25 cellular contexts compared by ENCODE assay signal in the genomic region with DNA sequence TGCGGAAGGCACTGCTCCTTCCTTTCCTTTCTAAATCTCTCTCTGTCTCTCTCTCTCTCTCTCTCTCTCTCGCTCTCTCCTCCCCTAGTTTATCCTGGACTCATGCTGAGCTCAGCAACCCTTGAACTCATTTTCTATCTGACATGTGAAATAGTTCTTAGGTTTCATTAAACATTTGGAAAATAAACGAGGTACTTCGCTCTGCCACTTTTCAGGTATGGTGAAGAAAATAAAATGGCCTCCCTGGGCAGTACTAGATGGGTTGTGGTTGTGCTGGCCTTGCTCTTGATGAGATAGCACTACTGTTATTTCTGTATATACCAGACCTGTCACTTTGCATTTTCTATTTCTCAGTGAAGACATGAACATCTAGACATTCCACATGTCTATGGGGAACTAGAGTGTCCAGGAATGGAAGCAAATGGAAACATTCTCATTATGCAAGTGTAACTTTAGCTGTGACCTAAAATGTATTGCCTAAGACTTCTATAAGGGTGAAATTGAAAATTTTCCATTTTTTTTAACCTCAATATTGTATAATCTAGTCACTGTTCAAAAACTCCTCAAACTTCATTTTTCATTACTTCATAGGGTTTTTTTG. TPM values are rescaled to one million over a fixed set of nuclear protein-coding genes. Genes with fewer than 3 reads are reported as not detected.
DNase-seq lines count a peak whose midpoint lies in the region; ATAC-seq, FAIRE-seq and TF ChIP-seq lines count a peak whose summit lies in the region.
"Had no signal": no experiment of that assay in that cellular context is flagged by ENCODE, and none has a peak within 500 bp of the region (broad histone marks: within the 10 kb centered on the region; RNA-seq: fewer than 3 reads in every experiment).

No MANE protein-coding gene starts in this region.

- no peaks in the 10 kb centered on the region for H3K9me3 Mint-ChIP-seq in GM23338
- H3K9me3 Mint-ChIP-seq: activated CD4-positive, alpha-beta T cell treated with anti-CD3 and anti-CD28 coated beads, Interleukin-2, amount 10 ng/mL, durations not matched to agents 24 days and 14 days; activated naive CD8-positive, alpha-beta T cell treated with anti-CD3 and anti-CD28 coated beads for 36 hours; activated T-helper 2 cell treated with anti-CD3 and anti-CD28 coated beads, Interferon-gamma antibody, Interleukin-2, Interleukin-4, amounts not matched to agents 10 μg/mL and 5 μg/mL and 100 μg/mL, durations not matched to agents 14 hours and 24 hours and 36 hours; natural killer cell treated with Interleukin-12 subunit alpha and Interleukin-12 subunit beta and Interleukin-15 and Interleukin-18, amount 100 ng/mL, for 72 hours had no signal

- H3K36me3 Mint-ChIP-seq in GM23338 (ENCODE audit: low read depth): no peaks in the 10 kb centered on the region
- H3K36me3 Mint-ChIP-seq: activated naive CD8-positive, alpha-beta T cell treated with anti-CD3 and anti-CD28 coated beads for 36 hours; CD4-positive, CD25-positive, alpha-beta regulatory T cell; natural killer cell treated with Interleukin-12 subunit alpha and Interleukin-12 subunit beta and Interleukin-15 and Interleukin-18, amount 100 ng/mL, for 72 hours had no signal

- no TSS peak for BruUV-seq in K562 (replicated peaks; lab: Mats Ljungman, UMichigan)

- WGBS in K562 (ENCODE audit: insufficient coverage, low coverage, missing lambda C conversion rate): 9% methylated on average over 3 of the region's 4 CpGs

- H3K4me1 Mint-ChIP-seq in GM23338: peaks cover 28% of the 10 kb centered on the region

- peak overlapping the region; percentile 78 for H3K27ac Mint-ChIP-seq in GM23338
- H3K27ac Mint-ChIP-seq: activated CD4-positive, alpha-beta T cell treated with anti-CD3 and anti-CD28 coated beads, Interleukin-2, amount 10 ng/mL, durations not matched to agents 24 days and 14 days; activated naive CD8-positive, alpha-beta T cell treated with anti-CD3 and anti-CD28 coated beads for 36 hours; activated T-helper 2 cell treated with anti-CD3 and anti-CD28 coated beads, Interferon-gamma antibody, Interleukin-2, Interleukin-4, amounts not matched to agents 10 μg/mL and 5 μg/mL and 100 μg/mL, durations not matched to agents 14 hours and 24 hours and 36 hours; natural killer cell treated with Interleukin-12 subunit alpha and Interleukin-12 subunit beta and Interleukin-15 and Interleukin-18, amount 100 ng/mL, for 72 hours had no signal

- no peak for ATAC-seq in GM23338
- no peak for ATAC-seq in K562
- ATAC-seq: HCT116; natural killer cell treated with Interleukin-12 subunit alpha and Interleukin-12 subunit beta and Interleukin-15 and Interleukin-18, amount 100 ng/mL, for 72 hours had no signal

- no peak for TF ChIP-seq POLR2A in K562 (conservative IDR thresholded peaks at IDR 0.05)

- CTCF ChIA-PET in K562 (lab: Yijun Ruan, JAX; ENCODE audit: low intra/inter-chr PET ratio): no interaction called here
- CTCF ChIA-PET in HEK293T (lab: Yijun Ruan, JAX): no interaction called here

- no peaks in the 10 kb centered on the region for H3K27me3 ChIP-seq in GM23338 (ENCODE audit: insufficient read depth)
- no peaks in the 10 kb centered on the region for H3K27me3 ChIP-seq in K562 (ENCODE audit: control insufficient read depth in 2 of 2, insufficient read depth in 2 of 2, low read length in 2 of 2)
- no peaks in the 10 kb centered on the region for H3K27me3 ChIP-seq in parathyroid adenoma (ENCODE audit: control insufficient read depth, insufficient read depth, low read length)
- H3K27me3 ChIP-seq: suprapubic skin, vagina had no signal

- H3K9me1 ChIP-seq in K562 (ENCODE audit: control insufficient read depth, insufficient read depth, low read length): no peaks in the 10 kb centered on the region

- H3K79me2 ChIP-seq in GM23338 (replicated peaks; ENCODE audit: insufficient read depth): no peaks in the 10 kb centered on the region
- no peaks in the 10 kb centered on the region for H3K79me2 ChIP-seq in K562 (ENCODE audit: control insufficient read depth, insufficient read depth, low read length)
- H3K79me2 ChIP-seq in parathyroid adenoma: no peaks in the 10 kb centered on the region

- no peak for FAIRE-seq in K562 (lab: Jason Lieb, UNC)
- FAIRE-seq: TTC549 had no signal

- peaks cover 6% of the 10 kb centered on the region; the same call in 1 of the 2 replicates for H3K9me2 ChIP-seq in GM23338 (ENCODE audit: insufficient read depth)

- H3K9ac ChIP-seq in K562 (ENCODE audit: insufficient read depth in 1 of 2, low read depth in 2 of 2, low read length in 2 of 2) (no peak overlapping the region), parathyroid adenoma (no peak overlapping the region)

- no peaks in the 10 kb centered on the region for H3K27me3 Mint-ChIP-seq in GM23338 (ENCODE audit: insufficient read depth, low read depth, poor library complexity)
- H3K27me3 Mint-ChIP-seq: activated CD4-positive, alpha-beta T cell treated with anti-CD3 and anti-CD28 coated beads, Interleukin-2, amount 10 ng/mL, durations not matched to agents 24 days and 14 days had no signal

- intact Hi-C loops in K562 (cut with micrococcal nuclease): no loop called here

- peak overlapping the region; percentile 3; the same call in 1 of the 2 replicates for H3K4me2 ChIP-seq in GM23338
- H3K4me2 ChIP-seq in K562 (ENCODE audit: insufficient read depth, low read length): no peak overlapping the region
- no peak overlapping the region for H3K4me2 ChIP-seq in parathyroid adenoma (ENCODE audit: low read length)
- H3K4me2 ChIP-seq: PC-9 had no signal

- H3K36me3 ChIP-seq in GM23338 (ENCODE audit: insufficient read depth) (no peaks in the 10 kb centered on the region), K562 (ENCODE audit: control insufficient read depth, insufficient read depth, low read length) (no peaks in the 10 kb centered on the region), parathyroid adenoma (ENCODE audit: control insufficient read depth, insufficient read depth, low read length) (no peaks in the 10 kb centered on the region)
- H3K36me3 ChIP-seq: prostate gland, suprapubic skin, vagina had no signal

- no peak overlapping the region for H3K27ac ChIP-seq in GM23338 (ENCODE audit: low read depth)
- H3K27ac ChIP-seq in K562 (ENCODE audit: extremely low read depth, low read depth, low read length): no peak overlapping the region
- H3K27ac ChIP-seq in parathyroid adenoma: peak overlapping the region; percentile 60
- H3K27ac ChIP-seq: PC-9, prostate gland, suprapubic skin, vagina had no signal

- in situ Hi-C loops in K562 (cut with MboI): no loop called here

- no peaks in the 10 kb centered on the region for H3K9me3 ChIP-seq in K562 (replicated peaks; ENCODE audit: control insufficient read depth, insufficient read depth, low read depth, low read length)
- H3K9me3 ChIP-seq in parathyroid adenoma (ENCODE audit: control insufficient read depth, low read length): no peaks in the 10 kb centered on the region
- H3K9me3 ChIP-seq: prostate gland, suprapubic skin, vagina had no signal

- H2AFZ ChIP-seq in GM23338 (peak overlapping the region; percentile 63; the same call in 1 of the 2 replicates), K562 (ENCODE audit: low read depth, low read length) (peak overlapping the region; percentile 46), parathyroid adenoma (peak overlapping the region; percentile 59)
- H2AFZ ChIP-seq: PC-9 had no signal

- POLR2A ChIA-PET in K562 (lab: Yijun Ruan, JAX): interaction anchor here (1.7 to 1.9 kb wide), 2 partner anchors 12 to 14 kb away, joined by 5 to 6 read pairs; partner anchors contain the start of gene SESN3
- POLR2A ChIA-PET in HEK293T (lab: Yijun Ruan, JAX): interaction anchor here (1.1 to 1.3 kb wide), 3 partner anchors 11 to 13 kb away, joined by 3 to 7 read pairs (median 4); no protein-coding TSS in a partner anchor

- no peak overlapping the region for H3K4me3 Mint-ChIP-seq in GM23338
- H3K4me3 Mint-ChIP-seq: activated CD4-positive, alpha-beta T cell treated with anti-CD3 and anti-CD28 coated beads, Interleukin-2, amount 10 ng/mL, durations not matched to agents 24 days and 14 days; activated naive CD8-positive, alpha-beta T cell treated with anti-CD3 and anti-CD28 coated beads for 36 hours; CD4-positive, CD25-positive, alpha-beta regulatory T cell; natural killer cell treated with Interleukin-12 subunit alpha and Interleukin-12 subunit beta and Interleukin-15 and Interleukin-18, amount 100 ng/mL, for 72 hours had no signal

- H3K4me3 ChIP-seq in GM23338: no peak overlapping the region
- H3K4me3 ChIP-seq in K562: no peak overlapping the region
- no peak overlapping the region for H3K4me3 ChIP-seq in parathyroid adenoma (ENCODE audit: low read depth, low read length)
- H3K4me3 ChIP-seq: PC-9, prostate gland, suprapubic skin, vagina had no signal

- TF ChIP-seq EP300 in K562 (IDR thresholded peaks at IDR 0.05; ENCODE audit: low read length): no peak

- TF ChIP-seq RAD21 in K562 (CRISPR knock-in tag; conservative IDR thresholded peaks at IDR 0.05 in 1 of 2, IDR thresholded peaks at IDR 0.05 in 1 of 2): no peak

- H3K4me1 ChIP-seq in GM23338 (ENCODE audit: insufficient read depth) (peaks cover 18% of the 10 kb centered on the region), K562 (replicated peaks in 1 of 2; ENCODE audit: control insufficient read depth in 2 of 2, insufficient read depth in 2 of 2, low read length in 2 of 2) (no peaks in the 10 kb centered on the region; a peak in 1 of 5 replicates), parathyroid adenoma (peaks cover 28% of the 10 kb centered on the region)
- H3K4me1 ChIP-seq: prostate gland, vagina had no signal

- TF ChIP-seq CTCF in GM23338 (conservative IDR thresholded peaks at IDR 0.05; ENCODE audit: low read depth in 2 of 2) (no peak), K562 (IDR thresholded peaks at IDR 0.05 in 2 of 3, conservative IDR thresholded peaks at IDR 0.05 in 1 of 3; ENCODE audit: insufficient read depth in 2 of 3, low read depth in 1 of 3, low read length in 3 of 3) (no peak), parathyroid adenoma (IDR thresholded peaks at IDR 0.05) (no peak)

- H3F3A ChIP-seq in GM23338 (replicated peaks; ENCODE audit: low read depth): no peaks in the 10 kb centered on the region; the same call in 1 of the 2 replicates

- DNase-seq in GM23338 (ENCODE audit: low spot score) (no peak), K562 (ENCODE audit: extremely low read depth in 1 of 4, low spot score in 3 of 4) (no peak), kidney tubule cell (ENCODE audit: low spot score) (peak; percentile 37), NCI-H2171 treated with DMSO at 0.1 percent for 48 hours (lab: John Stamatoyannopoulos, UW) (no peak), HEK293T (ENCODE audit: extremely low spot score) (no peak), T-helper 9 cell (no peak)
- no peak for DNase-seq in stimulated activated naive CD4-positive, alpha-beta T cell treated with Interleukin-2 at 50 U/mL for 16 hours (lab: John Stamatoyannopoulos, UW)
- DNase-seq: activated CD4-positive, alpha-beta T cell treated with anti-CD3 and anti-CD28 coated beads, Interleukin-2, amount 10 ng/mL, durations not matched to agents 24 days and 14 days; activated naive CD8-positive, alpha-beta T cell treated with anti-CD3 and anti-CD28 coated beads for 36 hours; CD4-positive, CD25-positive, alpha-beta regulatory T cell; DMS153; GF-D8; KBM-7; NCI-H1930; NCI-H345; PC-9; SIG-M5 had no signal

- H4K20me1 ChIP-seq in GM23338 (replicated peaks; ENCODE audit: insufficient read depth) (no peaks in the 10 kb centered on the region), K562 (replicated peaks; ENCODE audit: control insufficient read depth, insufficient read depth, low read length) (no peaks in the 10 kb centered on the region)

RNA-seq across cellular contexts. Expression of gene SESN3, which starts 12.1 kb away (rescaled TPM):
- total RNA-seq in GM23338 (2014; rRNA removed; shearing (Covaris generic)): 30.5 and 32.4 TPM in 2 replicates
- polyA plus RNA-seq in GM23338 (2016; fragmentation: Nextera tagmentation; extraction: Ambion mirVana): 5.3 and 5.5 TPM in 2 replicates
- 0.83 and 3.3 TPM in 2 replicates for total RNA-seq in K562 (2011; cell fraction: chromatin; rRNA removed; ENCODE audit: low replicate concordance)
- total RNA-seq in K562 (2011; cell fraction: nucleolus; rRNA removed): 0.17 and 0.53 TPM in 2 replicates
- 1.4 and 2.3 TPM in 2 replicates for total RNA-seq in K562 (2011; cell fraction: nucleoplasm; rRNA removed)
- 1.1 and 1.5 TPM in 2 replicates for total RNA-seq in K562 (2014; rRNA removed)
- total RNA-seq in K562 (2014; rRNA removed; fragmentation: Illumina TruSeq; extraction: Trizol): 2.0 and 2.1 TPM in 2 replicates
- 1.9 and 2.4 TPM in 2 replicates for total RNA-seq in K562 (2015; rRNA removed; fragmentation: Illumina TruSeq; extraction: Trizol)
- total RNA-seq in K562 (2021): 2.5 and 2.6 TPM in 2 replicates
- 0.95 and 1.6 TPM in 2 replicates for polyA plus RNA-seq in K562 (2011; rRNA removed)
- 0.09 and 0.63 TPM in 2 replicates for polyA plus RNA-seq in K562 (2011; cell fraction: cytosol; rRNA removed)
- 0.47 and 1.7 TPM in 2 replicates for polyA plus RNA-seq in K562 (2011; cell fraction: nucleus; rRNA removed)
- polyA plus RNA-seq in K562 (2012): 1.3 and 1.6 TPM in 2 replicates
- polyA plus RNA-seq in K562 (2014; fragmentation: Illumina TruSeq; extraction: Trizol): 1.1 and 1.5 TPM in 2 replicates
- under 1 TPM; 0.44 to 0.48 TPM for polyA plus RNA-seq in K562 (2014; fragmentation: Nextera tagmentation; extraction: Ambion mirVana)
- polyA plus RNA-seq in K562 (2014; rRNA removed): 0.78 and 0.81 TPM in 2 replicates
- polyA minus RNA-seq in K562 (2011; rRNA and poly(A)+ RNA removed): 1.6 and 3.4 TPM in 2 replicates
- polyA minus RNA-seq in K562 (2011; cell fraction: cytosol; rRNA and poly(A)+ RNA removed): 0.38 and 0.82 TPM in 2 replicates
- polyA minus RNA-seq in K562 (2011; cell fraction: nucleus; rRNA and poly(A)+ RNA removed): 0.81 and 2.8 TPM in 2 replicates
